Comparison of ENCODE assay signal across 18 cellular contexts in the genomic region with DNA sequence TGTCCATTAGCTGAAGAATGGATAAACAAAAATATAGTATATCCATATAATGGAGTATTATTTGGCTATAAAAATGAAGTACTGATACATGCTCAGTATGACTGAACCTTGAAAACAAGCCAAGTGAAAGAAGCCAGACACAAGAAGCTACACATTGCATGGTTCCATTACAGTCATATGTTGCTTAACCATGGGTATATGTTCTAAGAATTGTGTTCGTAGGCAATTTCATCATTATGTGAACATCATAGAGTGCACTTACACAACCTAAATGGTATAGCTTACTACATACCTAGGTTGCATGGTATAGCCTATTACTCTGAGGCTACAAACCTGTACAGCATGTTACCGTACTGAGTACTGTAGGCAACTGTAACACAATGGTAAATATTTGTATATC. TPM values are rescaled to one million over a fixed set of nuclear protein-coding genes. Genes with fewer than 3 reads are reported as not detected.
DNase-seq lines count a peak whose midpoint lies in the region; ATAC-seq and TF ChIP-seq lines count a peak whose summit lies in the region.
"Had no signal": no experiment of that assay in that cellular context is flagged by ENCODE, and none has a peak within 500 bp of the region (broad histone marks: within the 10 kb centered on the region; RNA-seq: fewer than 3 reads in every experiment).

No MANE protein-coding gene starts in this region.

- TF ChIP-seq CTCF in 22Rv1 (IDR thresholded peaks at IDR 0.05) (no peak), LNCaP clone FGC (IDR thresholded peaks at IDR 0.05; ENCODE audit: control insufficient read depth, extremely low read depth, insufficient read depth) (no peak), epithelial cell of esophagus (IDR thresholded peaks at IDR 0.05; ENCODE audit: insufficient read depth, low read depth, low read length, missing control alignments) (no peak), dorsolateral prefrontal cortex (IDR thresholded peaks at IDR 0.05 in 54 of 56, conservative IDR thresholded peaks at IDR 0.05 in 2 of 56; ENCODE audit: low read depth in 1 of 56, partially characterized antibody in 56 of 56) (no peak)

- peaks cover 0 to 3% (median 0%) of the 10 kb centered on the region in 45 donors for H3K27me3 ChIP-seq in dorsolateral prefrontal cortex

- H3K27ac ChIP-seq in 22Rv1 (peak overlapping the region; percentile 97), dorsolateral prefrontal cortex (no peak overlapping the region)

- no peak overlapping the region for H3K4me3 ChIP-seq in LNCaP clone FGC (ENCODE audit: low read depth, low read length)
- no peak overlapping the region for H3K4me3 ChIP-seq in epithelial cell of esophagus (ENCODE audit: low read length)
- no peak overlapping the region for H3K4me3 ChIP-seq in dorsolateral prefrontal cortex

- ATAC-seq in GM21447 (IDR thresholded peaks at IDR 0.05; ENCODE audit: unreplicated experiment): no peak

- intact Hi-C loops in dorsolateral prefrontal cortex (cut with DNase I): no loop called here

- peak; percentile 66 for DNase-seq in LNCaP clone FGC (ENCODE audit: low read depth)
- DNase-seq in MV-4-11 (lab: John Stamatoyannopoulos, UW): peak; percentile 28
- peak; percentile 66 for DNase-seq in epithelial cell of esophagus (ENCODE audit: low read depth)
- no peak for DNase-seq in dorsolateral prefrontal cortex
- no peak for DNase-seq in NOMO-1 treated with DMSO at 0.1 percent for 48 hours (lab: John Stamatoyannopoulos, UW; ENCODE audit: unreplicated experiment)
- DNase-seq: ACHN; BE2C; C1 segment of cervical spinal cord; Caco-2; CD4-positive, CD25-positive, alpha-beta regulatory T cell; CD8-positive, alpha-beta memory T cell; H9; IMR-90; KBM-7 had no signal

RNA-seq across cellular contexts. Expression of a gene that starts 28.6 kb away (rescaled TPM):
- under 1 TPM in 1 of 120 experiments, not detected in 119; 0.50 TPM for total RNA-seq in dorsolateral prefrontal cortex
- total RNA-seq: CD4-positive, CD25-positive, alpha-beta regulatory T cell; CD8-positive, alpha-beta memory T cell; H1; H9; HT1080; IMR-90 had no signal

RNA-seq across cellular contexts. Expression of a gene that starts 33.7 kb away (rescaled TPM):
- total RNA-seq in dorsolateral prefrontal cortex: under 1 TPM in 103 of 120 experiments, not detected in 17; 0.07 to 0.76 (median 0.24) TPM
- total RNA-seq: CD8-positive, alpha-beta memory T cell had no signal

RNA-seq across cellular contexts. Expression of a gene that starts 52.2 kb away (rescaled TPM):
- total RNA-seq in dorsolateral prefrontal cortex: 10 to 100 TPM; 10.1 to 24.4 (median 14.4) TPM

RNA-seq across cellular contexts. Expression of a gene that starts 52.5 kb away (rescaled TPM):
- 1 to 10 TPM in 1 of 120 experiments, under 1 TPM in 12, not detected in 107; 0.07 to 2.7 (median 0.16) TPM for total RNA-seq in dorsolateral prefrontal cortex
- total RNA-seq: Caco-2; CD4-positive, CD25-positive, alpha-beta regulatory T cell; H1; H9; IMR-90 had no signal

RNA-seq across cellular contexts. Expression of a gene that starts 54.3 kb away (rescaled TPM):
- 100 to 1,000 TPM in 1 of 120 experiments, 10 to 100 TPM in 119; 18.5 to 126 (median 47.9) TPM for total RNA-seq in dorsolateral prefrontal cortex

Comparison
In these comparisons a context has a peak if more than half of its experiments do, and no peak if none do; other contexts are left out.
1. DNase-seq: peak in LNCaP clone FGC (single experiment), MV-4-11 (single experiment) and epithelial cell of esophagus (single experiment); none in dorsolateral prefrontal cortex (0 of 10) and NOMO-1 treated with DMSO at 0.1 percent for 48 hours (single experiment).